1 cellular context compared by ENCODE assay signal in genomic region chr19:40033989-40034560, GRCh38.
TF ChIP-seq lines count a peak whose summit lies in the region.

No MANE protein-coding gene starts in this region.

TF ChIP-seq in K562, 482 proteins besides CTCF, POLR2A, EP300 and RAD21:
- TF ChIP-seq ZNF75A (CRISPR knock-in tag; IDR thresholded peaks at IDR 0.05) (peak; percentile 94), ZNF274 (IDR thresholded peaks at IDR 0.05; ENCODE audit: borderline replicate concordance, low read depth, low read length) (peak; percentile 82), STAG1 (CRISPR knock-in tag; IDR thresholded peaks at IDR 0.05; ENCODE audit: borderline replicate concordance) (no peak), CBX3 (IDR thresholded peaks at IDR 0.05; ENCODE audit: borderline replicate concordance in 1 of 2, low read length in 2 of 2) (peak; percentile 29 to 31; a peak in 2 of 3 replicates), TRIM28 (IDR thresholded peaks at IDR 0.05) (peak; percentile 69; the same call in 1 of the 2 replicates), PTTG1 (tag; IDR thresholded peaks at IDR 0.05; ENCODE audit: low read depth) (no peak)
